Comparison of ENCODE assay signal across 10 cellular contexts in the genomic region with DNA sequence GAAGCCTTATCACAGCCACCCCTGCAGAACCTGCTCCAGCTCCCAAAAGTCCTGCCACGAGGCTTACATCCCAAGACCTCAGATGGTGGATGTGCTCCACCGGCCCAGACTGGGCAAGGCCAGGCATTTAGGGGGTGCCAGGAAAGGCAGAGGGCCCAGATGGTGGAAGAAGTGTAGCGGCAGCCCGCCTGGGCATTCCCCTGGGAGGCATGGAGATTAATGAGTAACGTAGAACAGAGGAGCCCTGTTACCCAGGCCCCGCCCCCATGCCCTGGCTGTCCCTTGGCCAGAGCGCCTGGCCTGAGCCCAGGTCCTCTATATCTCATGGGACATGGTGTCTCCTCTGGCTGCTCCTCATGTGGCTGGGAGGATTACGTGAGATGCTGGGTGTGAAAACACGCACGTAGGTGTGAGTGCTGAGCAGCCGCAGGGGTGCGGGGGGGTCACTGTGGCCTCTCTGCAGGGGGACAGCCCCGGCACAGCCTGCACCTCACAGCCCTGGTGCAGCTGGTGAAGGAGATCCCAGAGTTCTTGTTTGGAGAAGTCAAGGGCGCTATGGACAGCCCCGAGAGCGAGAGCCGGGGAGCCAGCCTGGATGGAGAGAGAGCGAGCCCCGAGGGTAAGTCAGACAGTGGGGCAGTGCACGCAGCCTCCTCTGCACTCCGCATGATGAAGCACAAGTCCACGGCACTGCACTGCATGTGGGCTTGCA. TPM values are rescaled to one million over a fixed set of nuclear protein-coding genes. Genes with fewer than 3 reads are reported as not detected.
DNase-seq lines count a peak whose midpoint lies in the region; ATAC-seq and TF ChIP-seq lines count a peak whose summit lies in the region.
"Had no signal": no experiment of that assay in that cellular context is flagged by ENCODE, and none has a peak within 500 bp of the region (broad histone marks: within the 10 kb centered on the region; RNA-seq: fewer than 3 reads in every experiment).

No MANE protein-coding gene starts in this region.

- H2AFZ ChIP-seq in neuronal stem cell (ENCODE audit: low read length): no peak overlapping the region

- H3K27ac ChIP-seq in neuronal stem cell (replicated peaks; ENCODE audit: low read length): no peak overlapping the region

- H3K4me2 ChIP-seq in neuronal stem cell (ENCODE audit: insufficient read depth, low read length, poor library complexity, severe bottlenecking): no peak overlapping the region

- H3K36me3 ChIP-seq in neuronal stem cell (replicated peaks in 1 of 2; ENCODE audit: control insufficient read depth in 2 of 2, insufficient read depth in 2 of 2, low read length in 2 of 2): peaks cover 32 to 83% of the 10 kb centered on the region in 2 donors

- no peak overlapping the region for H3K4ac ChIP-seq in neuronal stem cell (ENCODE audit: low read length)

- WGBS in neuronal stem cell (ENCODE audit: extremely low coverage in 2 of 2, insufficient read length in 2 of 2, insufficient replicate concordance in 1 of 2), 2 donors: no CpG with 5 or more reads among the region's 22 CpGs

- H3K14ac ChIP-seq in neuronal stem cell (ENCODE audit: low read length): peak overlapping the region; percentile 41

- TF ChIP-seq CTCF in activated CD8-positive, alpha-beta T cell treated with anti-CD3 and anti-CD28 coated beads for 36 hours (IDR thresholded peaks at IDR 0.05): no peak

- no peak overlapping the region for H2BK12ac ChIP-seq in neuronal stem cell (ENCODE audit: low read length)

- H3K4me1 Mint-ChIP-seq in activated CD8-positive, alpha-beta T cell treated with anti-CD3 and anti-CD28 coated beads for 36 hours (ENCODE audit: low read depth): peaks cover 33% of the 10 kb centered on the region

- H2BK5ac ChIP-seq in neuronal stem cell (ENCODE audit: low read length): no peak overlapping the region

- H3K9ac ChIP-seq in neuronal stem cell (ENCODE audit: low read depth, low read length, poor library complexity): peak overlapping the region; percentile 27

- intact Hi-C loops in activated CD8-positive, alpha-beta T cell treated with anti-CD3 and anti-CD28 coated beads for 36 hours (cut with micrococcal nuclease): no loop called here

- H3K9me3 ChIP-seq in neuronal stem cell (replicated peaks in 1 of 2; ENCODE audit: control insufficient read depth in 2 of 2, insufficient read depth in 1 of 2, low read depth in 1 of 2, low read length in 2 of 2): no peaks in the 10 kb centered on the region

- H3K27me3 Mint-ChIP-seq in activated CD8-positive, alpha-beta T cell treated with anti-CD3 and anti-CD28 coated beads for 36 hours: no peaks in the 10 kb centered on the region
- H3K27me3 Mint-ChIP-seq: activated B cell treated with CpG ODN at 0.5 μM for 24 hours had no signal

- CTCF ChIA-PET in activated CD8-positive, alpha-beta T cell treated with anti-CD3 and anti-CD28 coated beads for 36 hours (lab: Charles Lee): no interaction called here

- no peak overlapping the region for H2AK5ac ChIP-seq in neuronal stem cell (ENCODE audit: low read depth, low read length)

- H4K91ac ChIP-seq in neuronal stem cell (ENCODE audit: low read depth, low read length, poor library complexity): no peak overlapping the region

- no peak overlapping the region for H3K18ac ChIP-seq in neuronal stem cell (ENCODE audit: low read length)

- H2BK15ac ChIP-seq in neuronal stem cell (ENCODE audit: low read length): no peak overlapping the region

- ATAC-seq in HG03442 (IDR thresholded peaks at IDR 0.05; ENCODE audit: unreplicated experiment): peak; percentile 47
- no peak for ATAC-seq in activated CD8-positive, alpha-beta T cell treated with anti-CD3 and anti-CD28 coated beads for 36 hours

- no peak overlapping the region for H3K27ac Mint-ChIP-seq in activated CD8-positive, alpha-beta T cell treated with anti-CD3 and anti-CD28 coated beads for 36 hours
- H3K27ac Mint-ChIP-seq: activated B cell treated with CpG ODN at 0.5 μM for 24 hours had no signal

- no peaks in the 10 kb centered on the region for H3K9me3 Mint-ChIP-seq in activated CD8-positive, alpha-beta T cell treated with anti-CD3 and anti-CD28 coated beads for 36 hours
- H3K9me3 Mint-ChIP-seq: activated B cell treated with CpG ODN at 0.5 μM for 24 hours had no signal

- POLR2A ChIA-PET in activated CD8-positive, alpha-beta T cell treated with anti-CD3 and anti-CD28 coated beads for 36 hours (lab: Charles Lee): no interaction called here

- H3K4me3 ChIP-seq in neuronal stem cell (ENCODE audit: low read length in 2 of 2): no peak overlapping the region

- peaks cover 8 to 9% of the 10 kb centered on the region in 2 donors for H3K4me1 ChIP-seq in neuronal stem cell (ENCODE audit: control insufficient read depth in 2 of 2, insufficient read depth in 1 of 2, low read depth in 1 of 2, low read length in 2 of 2)

- H3K27me3 ChIP-seq in neuronal stem cell (ENCODE audit: control insufficient read depth in 3 of 3, insufficient read depth in 3 of 3, low read depth in 1 of 3, low read length in 3 of 3): no peaks in the 10 kb centered on the region

- peaks cover 7% of the 10 kb centered on the region for H3K36me3 Mint-ChIP-seq in activated CD8-positive, alpha-beta T cell treated with anti-CD3 and anti-CD28 coated beads for 36 hours (ENCODE audit: low read depth)

- no peak overlapping the region for H3K4me3 Mint-ChIP-seq in activated CD8-positive, alpha-beta T cell treated with anti-CD3 and anti-CD28 coated beads for 36 hours
- H3K4me3 Mint-ChIP-seq: activated B cell treated with CpG ODN at 0.5 μM for 24 hours had no signal

- DNase-seq in DMS 273 treated with DMSO at 0.1 percent for 48 hours (lab: John Stamatoyannopoulos, UW) (peak; percentile 84), foreskin melanocyte (peak; percentile 53), neuronal stem cell (ENCODE audit: low spot score) (no peak), NCI-H2107 treated with DMSO at 0.1 percent for 48 hours (lab: John Stamatoyannopoulos, UW; ENCODE audit: unreplicated experiment) (no peak), GOT3 (lab: John Stamatoyannopoulos, UW) (no peak), NCI-H2227 treated with DMSO at 0.1 percent for 48 hours (lab: John Stamatoyannopoulos, UW) (no peak)
- DNase-seq in activated CD8-positive, alpha-beta T cell treated with anti-CD3 and anti-CD28 coated beads for 36 hours: no peak
- DNase-seq: activated B cell treated with CpG ODN at 0.5 μM for 24 hours, NCI-H187 treated with DMSO at 0.1 percent for 48 hours had no signal

- no peak overlapping the region for H2BK120ac ChIP-seq in neuronal stem cell (ENCODE audit: low read depth, low read length)

- peaks cover 12% of the 10 kb centered on the region for H3K79me1 ChIP-seq in neuronal stem cell (ENCODE audit: low read depth, low read length)

- peak overlapping the region; percentile 11 for H3K23ac ChIP-seq in neuronal stem cell (ENCODE audit: low read depth, low read length, poor library complexity)

- no peak overlapping the region for H4K8ac ChIP-seq in neuronal stem cell (ENCODE audit: low read depth, low read length)

RNA-seq across cellular contexts. Expression of gene ZNF467, which starts 52.9 kb away (rescaled TPM):
- polyA plus RNA-seq in neuronal stem cell (2013, experiment 1 of 2): 6.2 TPM
- polyA plus RNA-seq in neuronal stem cell (2013, experiment 2 of 2): 6.1 TPM
- under 1 TPM in 1 of 2 experiments, not detected in 1; 0.09 TPM for total RNA-seq in activated CD8-positive, alpha-beta T cell treated with anti-CD3 and anti-CD28 coated beads for 36 hours

Comparison
In these comparisons a context has a peak if more than half of its experiments do, and no peak if none do; other contexts are left out.
1. DNase-seq: peak in DMS 273 treated with DMSO at 0.1 percent for 48 hours (single experiment) and foreskin melanocyte (single experiment); none in neuronal stem cell (single experiment), activated CD8-positive, alpha-beta T cell treated with anti-CD3 and anti-CD28 coated beads for 36 hours (single experiment), NCI-H2107 treated with DMSO at 0.1 percent for 48 hours (single experiment), GOT3 (single experiment) and NCI-H2227 treated with DMSO at 0.1 percent for 48 hours (single experiment).